In the genomic region with DNA sequence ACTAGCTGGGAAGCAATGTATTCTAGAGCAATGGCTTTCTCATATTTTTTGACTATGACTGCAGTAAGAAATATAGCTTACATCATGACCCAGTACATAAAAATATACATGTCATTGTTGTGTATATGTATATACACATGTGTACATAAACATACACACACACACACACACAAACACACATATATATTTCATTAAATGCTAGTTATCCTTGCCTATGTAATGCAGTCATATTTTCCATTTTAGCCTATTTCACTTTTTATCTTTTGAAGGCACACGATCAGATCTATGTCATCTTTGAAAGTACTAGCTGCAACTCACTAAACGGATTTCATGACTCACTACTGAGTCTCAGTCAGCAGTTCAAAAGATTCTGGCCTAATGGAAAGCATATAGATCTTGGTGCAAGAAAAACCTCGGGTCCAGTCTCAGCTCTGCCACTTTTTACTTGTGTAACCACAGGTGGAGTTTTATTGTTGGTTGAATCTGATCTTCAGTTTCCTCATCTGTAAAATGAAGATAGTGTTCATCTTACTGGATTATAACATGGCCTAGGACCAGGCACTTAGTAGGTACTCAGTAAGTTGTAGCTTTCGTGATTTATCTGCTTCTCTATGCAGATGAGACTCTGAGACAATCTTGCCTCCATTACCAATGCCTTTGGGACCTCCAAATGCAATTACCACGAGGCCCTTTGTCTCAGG, we compare ENCODE assay signal across 1 cellular context.
TF ChIP-seq lines count a peak whose summit lies in the region.

No MANE protein-coding gene starts in this region.

TF ChIP-seq in K562, 482 proteins besides CTCF, POLR2A, EP300 and RAD21 (continued from another document):
- TF ChIP-seq, protein P1, sequence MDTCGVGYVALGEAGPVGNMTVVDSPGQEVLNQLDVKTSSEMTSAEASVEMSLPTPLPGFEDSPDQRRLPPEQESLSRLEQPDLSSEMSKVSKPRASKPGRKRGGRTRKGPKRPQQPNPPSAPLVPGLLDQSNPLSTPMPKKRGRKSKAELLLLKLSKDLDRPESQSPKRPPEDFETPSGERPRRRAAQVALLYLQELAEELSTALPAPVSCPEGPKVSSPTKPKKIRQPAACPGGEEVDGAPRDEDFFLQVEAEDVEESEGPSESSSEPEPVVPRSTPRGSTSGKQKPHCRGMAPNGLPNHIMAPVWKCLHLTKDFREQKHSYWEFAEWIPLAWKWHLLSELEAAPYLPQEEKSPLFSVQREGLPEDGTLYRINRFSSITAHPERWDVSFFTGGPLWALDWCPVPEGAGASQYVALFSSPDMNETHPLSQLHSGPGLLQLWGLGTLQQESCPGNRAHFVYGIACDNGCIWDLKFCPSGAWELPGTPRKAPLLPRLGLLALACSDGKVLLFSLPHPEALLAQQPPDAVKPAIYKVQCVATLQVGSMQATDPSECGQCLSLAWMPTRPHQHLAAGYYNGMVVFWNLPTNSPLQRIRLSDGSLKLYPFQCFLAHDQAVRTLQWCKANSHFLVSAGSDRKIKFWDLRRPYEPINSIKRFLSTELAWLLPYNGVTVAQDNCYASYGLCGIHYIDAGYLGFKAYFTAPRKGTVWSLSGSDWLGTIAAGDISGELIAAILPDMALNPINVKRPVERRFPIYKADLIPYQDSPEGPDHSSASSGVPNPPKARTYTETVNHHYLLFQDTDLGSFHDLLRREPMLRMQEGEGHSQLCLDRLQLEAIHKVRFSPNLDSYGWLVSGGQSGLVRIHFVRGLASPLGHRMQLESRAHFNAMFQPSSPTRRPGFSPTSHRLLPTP (IDR thresholded peaks at IDR 0.05; ENCODE audit: borderline replicate concordance, extremely low read depth, insufficient read length), result no peak
- TF ChIP-seq BDP1 (IDR thresholded peaks at IDR 0.05; ENCODE audit: insufficient read depth, insufficient read length) (no peak), ZNF780A (CRISPR knock-in tag; IDR thresholded peaks at IDR 0.05) (no peak), SMC3 (conservative IDR thresholded peaks at IDR 0.05; ENCODE audit: insufficient read depth, low read depth, low read length) (no peak), SRSF9 (IDR thresholded peaks at IDR 0.05; ENCODE audit: borderline replicate concordance, low read depth, low read length) (no peak), EWSR1 (IDR thresholded peaks at IDR 0.05; ENCODE audit: borderline replicate concordance, low read depth, partially characterized antibody) (no peak), ELF1 (tag; IDR thresholded peaks at IDR 0.05) (no peak), ZC3H11A (IDR thresholded peaks at IDR 0.05; ENCODE audit: low read depth, low read length) (no peak), XRCC5 (IDR thresholded peaks at IDR 0.05; ENCODE audit: low read depth, low read length) (no peak), IRF2 (CRISPR knock-in tag; IDR thresholded peaks at IDR 0.05) (no peak), SNRNP70 (optimal IDR thresholded peaks at IDR 0.05; ENCODE audit: low read depth, low read length) (no peak), BCL6 (CRISPR knock-in tag; IDR thresholded peaks at IDR 0.05) (no peak), JUNB (CRISPR knock-in tag; conservative IDR thresholded peaks at IDR 0.05) (0 out of 2 replicates have a peak, but pooled peaks have one; percentile 48), CREBBP (IDR thresholded peaks at IDR 0.05; ENCODE audit: low read depth, low read length) (no peak), SIN3A (IDR thresholded peaks at IDR 0.05; ENCODE audit: borderline replicate concordance in 2 of 2, control insufficient read depth in 1 of 2, low read depth in 2 of 2, low read length in 2 of 2) (no peak), LARP7 (IDR thresholded peaks at IDR 0.05) (no peak), ZNF785 (CRISPR knock-in tag; IDR thresholded peaks at IDR 0.05) (no peak), RBM34 (IDR thresholded peaks at IDR 0.05; ENCODE audit: borderline replicate concordance, insufficient read depth, low read length) (no peak), SMARCA5 (IDR thresholded peaks at IDR 0.05) (no peak), CC2D1A (IDR thresholded peaks at IDR 0.05) (no peak), DPF2 (IDR thresholded peaks at IDR 0.05) (peak; percentile 98), SAP30 (IDR thresholded peaks at IDR 0.05; ENCODE audit: borderline replicate concordance, insufficient read depth, low read depth, low read length, poor library complexity, severe bottlenecking) (no peak), ZNF384 (IDR thresholded peaks at IDR 0.05; ENCODE audit: low read depth, low read length) (no peak), ZNF12 (CRISPR knock-in tag; IDR thresholded peaks at IDR 0.05) (no peak), CBFA2T3 (IDR thresholded peaks at IDR 0.05) (peak; percentile 77), NFXL1 (CRISPR knock-in tag; IDR thresholded peaks at IDR 0.05) (no peak), ZNF316 (IDR thresholded peaks at IDR 0.05) (peak; percentile 64), ZNF586 (CRISPR knock-in tag; conservative IDR thresholded peaks at IDR 0.05) (no peak), STAT5B (CRISPR knock-in tag; IDR thresholded peaks at IDR 0.05) (no peak), MEF2D (tag; conservative IDR thresholded peaks at IDR 0.05; ENCODE audit: low read depth) (no peak), NR3C1 (CRISPR knock-in tag; IDR thresholded peaks at IDR 0.05) (no peak), HEY1 (CRISPR knock-in tag; IDR thresholded peaks at IDR 0.05; ENCODE audit: borderline replicate concordance) (no peak), HDAC2 (IDR thresholded peaks at IDR 0.05) (no peak; the same call in 1 of the 2 replicates), C11orf30 (IDR thresholded peaks at IDR 0.05; ENCODE audit: low read depth) (peak; percentile 77), HMG20A (CRISPR knock-in tag; conservative IDR thresholded peaks at IDR 0.05) (no peak), ETV5 (CRISPR knock-in tag; IDR thresholded peaks at IDR 0.05; ENCODE audit: low read depth) (no peak), PTTG1 (tag; IDR thresholded peaks at IDR 0.05; ENCODE audit: low read depth) (no peak), TRIM24 (IDR thresholded peaks at IDR 0.05) (peak; percentile 50 to 73)
- TF ChIP-seq, protein P2, sequence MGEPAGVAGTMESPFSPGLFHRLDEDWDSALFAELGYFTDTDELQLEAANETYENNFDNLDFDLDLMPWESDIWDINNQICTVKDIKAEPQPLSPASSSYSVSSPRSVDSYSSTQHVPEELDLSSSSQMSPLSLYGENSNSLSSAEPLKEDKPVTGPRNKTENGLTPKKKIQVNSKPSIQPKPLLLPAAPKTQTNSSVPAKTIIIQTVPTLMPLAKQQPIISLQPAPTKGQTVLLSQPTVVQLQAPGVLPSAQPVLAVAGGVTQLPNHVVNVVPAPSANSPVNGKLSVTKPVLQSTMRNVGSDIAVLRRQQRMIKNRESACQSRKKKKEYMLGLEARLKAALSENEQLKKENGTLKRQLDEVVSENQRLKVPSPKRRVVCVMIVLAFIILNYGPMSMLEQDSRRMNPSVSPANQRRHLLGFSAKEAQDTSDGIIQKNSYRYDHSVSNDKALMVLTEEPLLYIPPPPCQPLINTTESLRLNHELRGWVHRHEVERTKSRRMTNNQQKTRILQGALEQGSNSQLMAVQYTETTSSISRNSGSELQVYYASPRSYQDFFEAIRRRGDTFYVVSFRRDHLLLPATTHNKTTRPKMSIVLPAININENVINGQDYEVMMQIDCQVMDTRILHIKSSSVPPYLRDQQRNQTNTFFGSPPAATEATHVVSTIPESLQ (CRISPR knock-in tag; IDR thresholded peaks at IDR 0.05), result no peak
- TF ChIP-seq, protein P3, sequence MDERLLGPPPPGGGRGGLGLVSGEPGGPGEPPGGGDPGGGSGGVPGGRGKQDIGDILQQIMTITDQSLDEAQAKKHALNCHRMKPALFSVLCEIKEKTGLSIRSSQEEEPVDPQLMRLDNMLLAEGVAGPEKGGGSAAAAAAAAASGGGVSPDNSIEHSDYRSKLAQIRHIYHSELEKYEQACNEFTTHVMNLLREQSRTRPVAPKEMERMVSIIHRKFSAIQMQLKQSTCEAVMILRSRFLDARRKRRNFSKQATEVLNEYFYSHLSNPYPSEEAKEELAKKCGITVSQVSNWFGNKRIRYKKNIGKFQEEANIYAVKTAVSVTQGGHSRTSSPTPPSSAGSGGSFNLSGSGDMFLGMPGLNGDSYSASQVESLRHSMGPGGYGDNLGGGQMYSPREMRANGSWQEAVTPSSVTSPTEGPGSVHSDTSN (CRISPR knock-in tag; IDR thresholded peaks at IDR 0.05; ENCODE audit: low read depth), result no peak
- TF ChIP-seq, protein P3 (tag; conservative IDR thresholded peaks at IDR 0.05; ENCODE audit: low read depth), result 0 out of 2 replicates have a peak, but pooled peaks have one; percentile 15
- TF ChIP-seq, protein P4, sequence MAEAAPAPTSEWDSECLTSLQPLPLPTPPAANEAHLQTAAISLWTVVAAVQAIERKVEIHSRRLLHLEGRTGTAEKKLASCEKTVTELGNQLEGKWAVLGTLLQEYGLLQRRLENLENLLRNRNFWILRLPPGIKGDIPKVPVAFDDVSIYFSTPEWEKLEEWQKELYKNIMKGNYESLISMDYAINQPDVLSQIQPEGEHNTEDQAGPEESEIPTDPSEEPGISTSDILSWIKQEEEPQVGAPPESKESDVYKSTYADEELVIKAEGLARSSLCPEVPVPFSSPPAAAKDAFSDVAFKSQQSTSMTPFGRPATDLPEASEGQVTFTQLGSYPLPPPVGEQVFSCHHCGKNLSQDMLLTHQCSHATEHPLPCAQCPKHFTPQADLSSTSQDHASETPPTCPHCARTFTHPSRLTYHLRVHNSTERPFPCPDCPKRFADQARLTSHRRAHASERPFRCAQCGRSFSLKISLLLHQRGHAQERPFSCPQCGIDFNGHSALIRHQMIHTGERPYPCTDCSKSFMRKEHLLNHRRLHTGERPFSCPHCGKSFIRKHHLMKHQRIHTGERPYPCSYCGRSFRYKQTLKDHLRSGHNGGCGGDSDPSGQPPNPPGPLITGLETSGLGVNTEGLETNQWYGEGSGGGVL (CRISPR knock-in tag; IDR thresholded peaks at IDR 0.05), result no peak
- TF ChIP-seq, protein P5, sequence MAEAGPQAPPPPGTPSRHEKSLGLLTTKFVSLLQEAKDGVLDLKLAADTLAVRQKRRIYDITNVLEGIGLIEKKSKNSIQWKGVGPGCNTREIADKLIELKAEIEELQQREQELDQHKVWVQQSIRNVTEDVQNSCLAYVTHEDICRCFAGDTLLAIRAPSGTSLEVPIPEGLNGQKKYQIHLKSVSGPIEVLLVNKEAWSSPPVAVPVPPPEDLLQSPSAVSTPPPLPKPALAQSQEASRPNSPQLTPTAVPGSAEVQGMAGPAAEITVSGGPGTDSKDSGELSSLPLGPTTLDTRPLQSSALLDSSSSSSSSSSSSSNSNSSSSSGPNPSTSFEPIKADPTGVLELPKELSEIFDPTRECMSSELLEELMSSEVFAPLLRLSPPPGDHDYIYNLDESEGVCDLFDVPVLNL (CRISPR knock-in tag; IDR thresholded peaks at IDR 0.05; ENCODE audit: low read depth), result no peak
- TF ChIP-seq, protein P6, sequence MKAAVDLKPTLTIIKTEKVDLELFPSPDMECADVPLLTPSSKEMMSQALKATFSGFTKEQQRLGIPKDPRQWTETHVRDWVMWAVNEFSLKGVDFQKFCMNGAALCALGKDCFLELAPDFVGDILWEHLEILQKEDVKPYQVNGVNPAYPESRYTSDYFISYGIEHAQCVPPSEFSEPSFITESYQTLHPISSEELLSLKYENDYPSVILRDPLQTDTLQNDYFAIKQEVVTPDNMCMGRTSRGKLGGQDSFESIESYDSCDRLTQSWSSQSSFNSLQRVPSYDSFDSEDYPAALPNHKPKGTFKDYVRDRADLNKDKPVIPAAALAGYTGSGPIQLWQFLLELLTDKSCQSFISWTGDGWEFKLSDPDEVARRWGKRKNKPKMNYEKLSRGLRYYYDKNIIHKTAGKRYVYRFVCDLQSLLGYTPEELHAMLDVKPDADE (conservative IDR thresholded peaks at IDR 0.05; ENCODE audit: control insufficient read depth, low read depth, low read length), result no peak
- TF ChIP-seq, protein P7, sequence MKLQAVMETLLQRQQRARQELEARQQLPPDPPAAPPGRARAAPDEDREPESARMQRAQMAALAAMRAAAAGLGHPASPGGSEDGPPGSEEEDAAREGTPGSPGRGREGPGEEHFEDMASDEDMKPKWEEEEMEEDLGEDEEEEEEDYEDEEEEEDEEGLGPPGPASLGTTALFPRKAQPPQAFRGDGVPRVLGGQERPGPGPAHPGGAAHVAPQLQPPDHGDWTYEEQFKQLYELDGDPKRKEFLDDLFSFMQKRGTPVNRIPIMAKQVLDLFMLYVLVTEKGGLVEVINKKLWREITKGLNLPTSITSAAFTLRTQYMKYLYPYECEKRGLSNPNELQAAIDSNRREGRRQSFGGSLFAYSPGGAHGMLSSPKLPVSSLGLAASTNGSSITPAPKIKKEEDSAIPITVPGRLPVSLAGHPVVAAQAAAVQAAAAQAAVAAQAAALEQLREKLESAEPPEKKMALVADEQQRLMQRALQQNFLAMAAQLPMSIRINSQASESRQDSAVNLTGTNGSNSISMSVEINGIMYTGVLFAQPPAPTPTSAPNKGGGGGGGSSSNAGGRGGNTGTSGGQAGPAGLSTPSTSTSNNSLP (IDR thresholded peaks at IDR 0.05; ENCODE audit: borderline replicate concordance, low read depth, low read length), result peak; percentile 72
- TF ChIP-seq, protein P8, sequence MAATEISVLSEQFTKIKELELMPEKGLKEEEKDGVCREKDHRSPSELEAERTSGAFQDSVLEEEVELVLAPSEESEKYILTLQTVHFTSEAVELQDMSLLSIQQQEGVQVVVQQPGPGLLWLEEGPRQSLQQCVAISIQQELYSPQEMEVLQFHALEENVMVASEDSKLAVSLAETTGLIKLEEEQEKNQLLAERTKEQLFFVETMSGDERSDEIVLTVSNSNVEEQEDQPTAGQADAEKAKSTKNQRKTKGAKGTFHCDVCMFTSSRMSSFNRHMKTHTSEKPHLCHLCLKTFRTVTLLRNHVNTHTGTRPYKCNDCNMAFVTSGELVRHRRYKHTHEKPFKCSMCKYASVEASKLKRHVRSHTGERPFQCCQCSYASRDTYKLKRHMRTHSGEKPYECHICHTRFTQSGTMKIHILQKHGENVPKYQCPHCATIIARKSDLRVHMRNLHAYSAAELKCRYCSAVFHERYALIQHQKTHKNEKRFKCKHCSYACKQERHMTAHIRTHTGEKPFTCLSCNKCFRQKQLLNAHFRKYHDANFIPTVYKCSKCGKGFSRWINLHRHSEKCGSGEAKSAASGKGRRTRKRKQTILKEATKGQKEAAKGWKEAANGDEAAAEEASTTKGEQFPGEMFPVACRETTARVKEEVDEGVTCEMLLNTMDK (IDR thresholded peaks at IDR 0.05; ENCODE audit: borderline replicate concordance, insufficient read depth, low read depth, low read length, poor library complexity, severe bottlenecking), result no peak
